12 cellular contexts compared by ENCODE assay signal in the genomic region with DNA sequence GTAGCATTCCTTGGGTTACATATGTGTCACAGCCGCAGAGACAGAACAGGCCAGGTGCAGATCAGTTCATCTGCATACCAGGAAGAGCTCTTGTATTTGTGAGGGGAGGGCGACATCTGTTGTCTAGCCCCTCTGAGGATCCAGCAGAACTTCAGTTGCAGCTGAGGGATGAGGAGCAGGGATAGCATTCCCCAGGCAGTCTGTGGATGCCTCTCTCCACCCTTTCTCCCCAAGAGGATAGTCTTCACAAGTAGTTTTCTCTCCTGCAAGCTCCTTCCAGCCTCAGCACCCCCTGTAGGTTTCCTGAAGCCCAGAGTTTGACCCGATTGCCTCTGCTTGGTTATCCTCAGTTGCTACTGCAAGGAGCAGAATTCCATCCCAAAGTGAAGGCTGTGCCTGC. TPM values are rescaled to one million over a fixed set of nuclear protein-coding genes. Genes with fewer than 3 reads are reported as not detected.
DNase-seq lines count a peak whose midpoint lies in the region; ATAC-seq and TF ChIP-seq lines count a peak whose summit lies in the region.
"Had no signal": no experiment of that assay in that cellular context is flagged by ENCODE, and none has a peak within 500 bp of the region (broad histone marks: within the 10 kb centered on the region; RNA-seq: fewer than 3 reads in every experiment).

No MANE protein-coding gene starts in this region.

- H2AFZ ChIP-seq in PC-3 (ENCODE audit: low read length) (no peak overlapping the region), trophoblast cell (ENCODE audit: insufficient read depth, low read length, poor library complexity) (no peak overlapping the region)

- no peaks in the 10 kb centered on the region for H3F3A ChIP-seq in PC-3 (ENCODE audit: low read length, unreplicated experiment)

- peaks cover 28% of the 10 kb centered on the region for H3K4me1 ChIP-seq in PC-3 (ENCODE audit: insufficient read depth, low read length)
- peaks cover 5% of the 10 kb centered on the region for H3K4me1 ChIP-seq in endocrine pancreas (ENCODE audit: control insufficient read depth, insufficient read depth, low read length)
- peaks cover 29 to 39% of the 10 kb centered on the region in 2 experiments for H3K4me1 ChIP-seq in trophoblast cell (ENCODE audit: control insufficient read depth in 1 of 2, insufficient read depth in 2 of 2, low read length in 2 of 2)

- peak overlapping the region; percentile 22 for H4K8ac ChIP-seq in trophoblast cell (ENCODE audit: low read depth, low read length)

- BruUV-seq in PC-3 (replicated peaks; lab: Mats Ljungman, UMichigan): no TSS peak

- H3K27me3 ChIP-seq in PC-3 (ENCODE audit: low read length): no peaks in the 10 kb centered on the region
- H3K27me3 ChIP-seq in endocrine pancreas (ENCODE audit: control insufficient read depth, insufficient read depth, low read length): no peaks in the 10 kb centered on the region
- H3K27me3 ChIP-seq in trophoblast cell (ENCODE audit: insufficient read depth, low read length): no peaks in the 10 kb centered on the region

- DNase-seq in NCI-H82 (lab: John Stamatoyannopoulos, UW) (peak; percentile 36), NCI-H82 treated with DMSO at 0.1 percent for 48 hours (lab: John Stamatoyannopoulos, UW; ENCODE audit: unreplicated experiment) (no peak), PC-3 (no peak), trophoblast cell (no peak), lower leg skin (ENCODE audit: low spot score in 2 of 2) (no peak), SW480 (ENCODE audit: low spot score) (no peak)
- DNase-seq: amniotic stem cell, NCI-H1930, T1000 had no signal

- H4K12ac ChIP-seq in trophoblast cell (ENCODE audit: low read depth, low read length): no peak overlapping the region

- H3K4me2 ChIP-seq in PC-3 (ENCODE audit: low read length) (peak overlapping the region; percentile 90), trophoblast cell (ENCODE audit: low read length) (peak overlapping the region; percentile 85)

- peak overlapping the region; percentile 18 for H3K23ac ChIP-seq in trophoblast cell (ENCODE audit: low read length)

- peak overlapping the region; percentile 90 for H3K4ac ChIP-seq in trophoblast cell (ENCODE audit: low read depth, low read length)

- peak overlapping the region; percentile 25 for H2BK5ac ChIP-seq in trophoblast cell (ENCODE audit: low read depth, low read length, poor library complexity)

- H2BK120ac ChIP-seq in trophoblast cell (ENCODE audit: insufficient read depth, low read length, poor library complexity): no peak overlapping the region

- H3K79me2 ChIP-seq in PC-3 (ENCODE audit: low read length) (peaks cover 53% of the 10 kb centered on the region), trophoblast cell (ENCODE audit: control insufficient read depth, insufficient read depth, low read length, poor library complexity) (peaks cover 35% of the 10 kb centered on the region)

- peak overlapping the region; percentile 96 for H3K4me3 ChIP-seq in PC-3 (ENCODE audit: low read length)
- peak overlapping the region; percentile 16 for H3K4me3 ChIP-seq in endocrine pancreas (ENCODE audit: control insufficient read depth, insufficient read depth, low read length)
- H3K4me3 ChIP-seq in trophoblast cell (ENCODE audit: low read depth, low read length): no peak overlapping the region
- no peak overlapping the region for H3K4me3 ChIP-seq in lower leg skin (ENCODE audit: low read depth, poor library complexity, severe bottlenecking)

- H3K27ac ChIP-seq in PC-3 (ENCODE audit: low read length) (no peak overlapping the region), trophoblast cell (ENCODE audit: low read depth, low read length) (peak overlapping the region; percentile 16)

- no peak for TF ChIP-seq POLR2A in lower leg skin (IDR thresholded peaks at IDR 0.05)

- H3K36me3 ChIP-seq in PC-3 (ENCODE audit: low read depth, low read length): peaks cover 62% of the 10 kb centered on the region
- H3K36me3 ChIP-seq in endocrine pancreas (ENCODE audit: control insufficient read depth, insufficient read depth, low read length): peaks cover 3% of the 10 kb centered on the region
- peaks cover 41 to 58% of the 10 kb centered on the region in 2 experiments for H3K36me3 ChIP-seq in trophoblast cell (ENCODE audit: control insufficient read depth in 1 of 2, insufficient read depth in 2 of 2, low read length in 2 of 2)

- CTCF ChIA-PET in PC-3 (lab: Charles Lee): no interaction called here

- no peak overlapping the region for H3K18ac ChIP-seq in trophoblast cell (ENCODE audit: low read length)

- WGBS in trophoblast cell (ENCODE audit: extremely low coverage, insufficient coverage, insufficient read length): no CpG with 5 or more reads among the region's 3 CpGs
- WGBS in lower leg skin, 2 donors: 76 to 85% methylated on average over 3 of the region's 3 CpGs

- intact Hi-C loops in PC-3 (cut with micrococcal nuclease): loop anchor here (5.0 kb wide), 2 partner anchors 43 to 173 kb away; no protein-coding TSS in a partner anchor
- intact Hi-C loops in lower leg skin (cut with DNase I; ENCODE audit: low total_unique reads): loop anchor here (5.0 kb wide), 1 partner anchor 168 kb away; a partner anchor contains a TSS

- H3K9ac ChIP-seq in PC-3 (ENCODE audit: low read length) (no peak overlapping the region), endocrine pancreas (ENCODE audit: control insufficient read depth, insufficient read depth, low read length) (no peak overlapping the region), trophoblast cell (ENCODE audit: low read length) (no peak overlapping the region)

- ATAC-seq in PC-3: no peak
- ATAC-seq in GM21447 (IDR thresholded peaks at IDR 0.05; ENCODE audit: unreplicated experiment): no peak

- H4K91ac ChIP-seq in trophoblast cell (ENCODE audit: low read depth, low read length): no peak overlapping the region

- H2AK5ac ChIP-seq in trophoblast cell (ENCODE audit: low read length): no peak overlapping the region

- H3K9me2 ChIP-seq in PC-3 (replicated peaks; ENCODE audit: low read length): no peaks in the 10 kb centered on the region

- POLR2A ChIA-PET in PC-3 (lab: Charles Lee; ENCODE audit: unreplicated experiment): no interaction called here

- peak overlapping the region; percentile 11 for H3K14ac ChIP-seq in trophoblast cell (ENCODE audit: low read length)

- H2BK12ac ChIP-seq in trophoblast cell (ENCODE audit: low read length): no peak overlapping the region

- H3K79me1 ChIP-seq in trophoblast cell (ENCODE audit: low read length): peaks cover 33% of the 10 kb centered on the region

- peaks cover 38% of the 10 kb centered on the region for H4K20me1 ChIP-seq in PC-3 (ENCODE audit: low read length)

- TF ChIP-seq CTCF in PC-3 (conservative IDR thresholded peaks at IDR 0.05; ENCODE audit: low read depth, low read length) (no peak), lower leg skin (IDR thresholded peaks at IDR 0.05) (no peak)

- H3K9me3 ChIP-seq in PC-3 (ENCODE audit: low read length) (no peaks in the 10 kb centered on the region), endocrine pancreas (ENCODE audit: control insufficient read depth, low read length) (no peaks in the 10 kb centered on the region), trophoblast cell (ENCODE audit: insufficient read depth, low read depth, low read length) (no peaks in the 10 kb centered on the region)

RNA-seq across cellular contexts. Expression of a gene that starts 2.6 kb away (rescaled TPM):
- total RNA-seq in PC-3 (2014; rRNA removed): 116 and 121 TPM in 2 replicates
- 616 and 629 TPM in 2 replicates for polyA plus RNA-seq in trophoblast cell (2013)
- total RNA-seq in lower leg skin: 10 to 100 TPM; 23.8 to 56.7 (median 32.3) TPM

RNA-seq across cellular contexts. Expression of a gene that starts 19.6 kb away (rescaled TPM):
- total RNA-seq in PC-3 (2014; rRNA removed) (not detected in 2 replicates), lower leg skin (not detected)
- polyA plus RNA-seq in trophoblast cell (2013): not detected in 2 replicates
- total RNA-seq: skeletal muscle tissue had no signal

Comparison
In these comparisons a context has a peak if more than half of its experiments do, and no peak if none do; other contexts are left out.
1. H3K4me3 ChIP-seq: peak in PC-3 (single experiment) and endocrine pancreas (single experiment); none in trophoblast cell (single experiment) and lower leg skin (single experiment).